ENCODE assay signal across 32 cellular contexts in genomic region chr9:94039786-94040185, GRCh38.
"Had no signal": no experiment of that assay in that cellular context is flagged by ENCODE, and none has a peak within 500 bp of the region (broad histone marks: within the 10 kb centered on the region; RNA-seq: fewer than 3 reads in every experiment).

No MANE protein-coding gene starts in this region.

- DNase-seq: activated effector memory CD4-positive, alpha-beta T cell treated with anti-CD3 and anti-CD28 coated beads, Interleukin-2, amount 50 U/mL, for 16 hours; activated effector memory CD4-positive, alpha-beta T cell treated with Interleukin-2 at 50 U/mL for 16 hours; activated gamma-delta T cell; activated gamma-delta T cell treated with Interleukin-2 at 50 U/mL for 16 hours; activated naive CD4-positive, alpha-beta T cell; activated naive CD4-positive, alpha-beta T cell treated with anti-CD3 and anti-CD28 coated beads for 36 hours; activated naive CD4-positive, alpha-beta T cell treated with anti-CD3 and anti-CD28 coated beads, Interleukin-2, amount 10 ng/mL, durations not matched to agents 7 days and 5 days; activated naive CD4-positive, alpha-beta T cell treated with anti-CD3 and anti-CD28 coated beads, Interleukin-2, amount 50 U/mL, for 16 hours; activated naive CD4-positive, alpha-beta T cell treated with Interleukin-2 at 50 U/mL for 16 hours; activated naive CD8-positive, alpha-beta T cell treated with anti-CD3 and anti-CD28 coated beads for 36 hours; activated naive CD8-positive, alpha-beta T cell treated with anti-CD3 and anti-CD28 coated beads, Interleukin-2, amount 10 ng/mL, durations not matched to agents 7 days and 5 days; activated naive CD8-positive, alpha-beta T cell treated with anti-CD3 and anti-CD28 coated beads, Interleukin-2, amount 50 U/mL, for 24 hours; activated T-cell treated with anti-CD3 and anti-CD28 coated beads, Interleukin-2, amount 50 U/mL, for 4 hours; activated T-cell treated with anti-CD3 and anti-CD28 coated beads, Interleukin-2, amount 50 U/mL, for 48 hours; activated T-cell treated with anti-CD3 and anti-CD28 coated beads, Interleukin-2, amount 50 U/mL, for 72 hours; adrenal gland; amniotic stem cell; amygdala; anterior cingulate cortex; aorta; body of pancreas; brain microvascular endothelial cell; caudate nucleus; central memory CD4-positive, alpha-beta T cell; cerebellar nuclear complex had no signal

- H3K27ac ChIP-seq: adrenal gland, ascending aorta, body of pancreas, brain microvascular endothelial cell, breast epithelium, cardiac muscle cell had no signal

- H3K4me3 ChIP-seq: adrenal gland, ascending aorta, body of pancreas, breast epithelium, cardiac muscle cell had no signal

- H3K9me3 ChIP-seq: adrenal gland, ascending aorta, body of pancreas, breast epithelium had no signal

- H3K36me3 ChIP-seq: adrenal gland, ascending aorta, brain microvascular endothelial cell, breast epithelium, cardiac muscle cell had no signal

- ATAC-seq: activated naive CD4-positive, alpha-beta T cell treated with anti-CD3 and anti-CD28 coated beads, Interleukin-2, amount 50 U/mL, for 72 hours; activated naive CD8-positive, alpha-beta T cell treated with anti-CD3 and anti-CD28 coated beads, Interleukin-2, amount 50 U/mL, for 24 hours; activated T-cell treated with anti-CD3 and anti-CD28 coated beads, Interleukin-2, amount 50 U/mL, for 4 hours; activated T-cell treated with anti-CD3 and anti-CD28 coated beads, Interleukin-2, amount 50 U/mL, for 72 hours; activated T-helper 17 cell treated with anti-CD3 and anti-CD28 coated beads, Interleukin-2, amount 50 U/mL, for 72 hours; body of pancreas had no signal

- FAIRE-seq: astrocyte, bronchial epithelial cell had no signal

- H3K4me1 ChIP-seq: adrenal gland, ascending aorta, body of pancreas, breast epithelium had no signal
